ENCODE assay signal across 7 cellular contexts in the genomic region with DNA sequence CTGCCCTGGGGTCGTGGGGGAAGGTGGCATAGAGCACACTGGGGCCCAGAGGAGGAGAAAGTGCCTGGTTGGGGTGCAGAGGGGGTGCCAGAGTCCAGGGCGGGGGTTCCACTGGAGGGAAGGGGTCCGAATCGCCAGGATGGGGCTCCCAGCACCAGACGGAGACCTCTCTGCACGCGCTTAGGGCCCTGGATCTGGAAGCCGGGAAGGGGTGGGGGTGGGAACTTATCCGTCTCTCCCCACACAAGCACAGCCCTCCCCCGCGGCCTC. TPM values are rescaled to one million over a fixed set of nuclear protein-coding genes. Genes with fewer than 3 reads are reported as not detected.
DNase-seq lines count a peak whose midpoint lies in the region; ATAC-seq, FAIRE-seq and TF ChIP-seq lines count a peak whose summit lies in the region.

No MANE protein-coding gene starts in this region.

- ATAC-seq in GM12878 (no peak), HG02885 (IDR thresholded peaks at IDR 0.05; ENCODE audit: poor library complexity, unreplicated experiment) (no peak)

- TF ChIP-seq RAD21 in GM12878 (IDR thresholded peaks at IDR 0.05; ENCODE audit: insufficient read depth, low read depth, low read length) = no peak

- POLR2A ChIA-PET in GM12878 (lab: Charles Lee) = interaction anchor here (1.0 to 2.9 kb wide), 4 partner anchors 9 to 18 kb away, joined by 4 to 22 read pairs (median 5); partner anchors contain the start of gene CIRBP

- FAIRE-seq in GM12878 (lab: Jason Lieb, UNC) = peak; percentile 27
- no peak for FAIRE-seq in keratinocyte (lab: Jason Lieb, UNC)

- CTCF ChIA-PET in GM12878 (lab: Yijun Ruan, JAX) = interaction anchor here (1.3 kb wide), 1 partner anchor 15 kb away, joined by 9 read pairs; no protein-coding TSS in a partner anchor

- SMC1A ChIA-PET in GM12878 (lab: Charles Lee; ENCODE audit: uncharacterized antibody, unreplicated experiment) = no interaction called here

- BruUV-seq in GM12878 (replicated peaks; lab: Mats Ljungman, UMichigan) = no TSS peak

- DNase-seq in EL (peak; percentile 78), LNCaP clone FGC (ENCODE audit: low read depth) (no peak), GM12878 (ENCODE audit: low read depth, low spot score) (no peak), keratinocyte (ENCODE audit: low read depth, low spot score) (no peak), NOMO-1 treated with DMSO at 0.1 percent for 48 hours (lab: John Stamatoyannopoulos, UW; ENCODE audit: unreplicated experiment) (no peak)

- TF ChIP-seq CTCF in LNCaP clone FGC (IDR thresholded peaks at IDR 0.05; ENCODE audit: control insufficient read depth, extremely low read depth, insufficient read depth) = no peak
- TF ChIP-seq CTCF in GM12878 (IDR thresholded peaks at IDR 0.05 in 2 of 3, conservative IDR thresholded peaks at IDR 0.05 in 1 of 3; ENCODE audit: control insufficient read depth in 2 of 3, extremely low read depth in 1 of 3, insufficient read depth in 1 of 3, low read depth in 3 of 3, low read length in 3 of 3) = no peak
- TF ChIP-seq CTCF in keratinocyte (optimal IDR thresholded peaks at IDR 0.05 in 1 of 3, IDR thresholded peaks at IDR 0.05 in 1 of 3, conservative IDR thresholded peaks at IDR 0.05 in 1 of 3; ENCODE audit: extremely low read depth in 1 of 3, insufficient read depth in 2 of 3, low read length in 3 of 3) = no peak

- H3K27me3 ChIP-seq in GM12878 (replicated peaks in 1 of 2; ENCODE audit: control insufficient read depth in 2 of 2, insufficient read depth in 2 of 2, low read length in 1 of 2) = no peaks in the 10 kb centered on the region
- H3K27me3 ChIP-seq in keratinocyte (ENCODE audit: control insufficient read depth, extremely low read depth, insufficient read depth, low read length) = no peaks in the 10 kb centered on the region
- H3K27me3 ChIP-seq in subcutaneous abdominal adipose tissue (ENCODE audit: control insufficient read depth in 5 of 5, insufficient read depth in 4 of 5, low read length in 5 of 5) = no peaks in the 10 kb centered on the region

- H3K4me2 ChIP-seq in GM12878 (ENCODE audit: control insufficient read depth, insufficient read depth) (peak overlapping the region; percentile 53), keratinocyte (ENCODE audit: control insufficient read depth, extremely low read depth, insufficient read depth, low read depth, low read length) (peak overlapping the region; percentile 81)

- H4K20me1 ChIP-seq in GM12878 (ENCODE audit: control insufficient read depth, insufficient read depth) (no peaks in the 10 kb centered on the region), keratinocyte (ENCODE audit: control insufficient read depth, extremely low read depth, insufficient read depth, low read length) (peaks cover 5% of the 10 kb centered on the region)

- H3K9me3 ChIP-seq in GM12878 (replicated peaks; ENCODE audit: control insufficient read depth, insufficient read depth, low read length) (no peaks in the 10 kb centered on the region), keratinocyte (ENCODE audit: control insufficient read depth, low read depth, low read length) (no peaks in the 10 kb centered on the region), subcutaneous abdominal adipose tissue (ENCODE audit: control insufficient read depth in 5 of 5, low read length in 5 of 5) (no peaks in the 10 kb centered on the region)

- H3K9me1 ChIP-seq in keratinocyte (ENCODE audit: control insufficient read depth, extremely low read depth, insufficient read depth, low read length) = no peaks in the 10 kb centered on the region

- peak overlapping the region; percentile 86 for H3K9ac ChIP-seq in GM12878 (ENCODE audit: control insufficient read depth, insufficient read depth, low read length)
- H3K9ac ChIP-seq in keratinocyte (ENCODE audit: control insufficient read depth, extremely low read depth, insufficient read depth, low read length) = peak overlapping the region; percentile 83
- H3K9ac ChIP-seq in subcutaneous abdominal adipose tissue (ENCODE audit: low read length in 5 of 5) = peak overlapping the region; percentile 38 to 89 (median 76)

- no peak overlapping the region for H2AFZ ChIP-seq in GM12878 (ENCODE audit: control insufficient read depth, low read depth, low read length)
- no peak overlapping the region for H2AFZ ChIP-seq in keratinocyte (ENCODE audit: control insufficient read depth, low read length)

- peak overlapping the region; percentile 72 for H3K27ac ChIP-seq in GM12878 (ENCODE audit: control insufficient read depth, insufficient read depth)
- H3K27ac ChIP-seq in keratinocyte (ENCODE audit: control insufficient read depth, insufficient read depth, low read length) = peak overlapping the region; percentile 69
- peak overlapping the region; percentile 97 for H3K27ac ChIP-seq in subcutaneous abdominal adipose tissue (ENCODE audit: low read depth, low read length)

- RAD21 ChIA-PET in GM12878 (lab: Charles Lee; ENCODE audit: unreplicated experiment) = interaction anchor here (2.9 kb wide), 1 partner anchor 15 kb away, joined by 47 read pairs; no protein-coding TSS in a partner anchor

- in situ Hi-C loops in GM12878 (cut with MboI) = no loop called here

- H3K4me1 ChIP-seq in GM12878 (ENCODE audit: control insufficient read depth, insufficient read depth, low read length) (peaks cover 10% of the 10 kb centered on the region), keratinocyte (ENCODE audit: control insufficient read depth, extremely low read depth, insufficient read depth, low read length) (peaks cover 6% of the 10 kb centered on the region), subcutaneous abdominal adipose tissue (ENCODE audit: control insufficient read depth in 5 of 5, insufficient read depth in 5 of 5, low read length in 5 of 5) (peaks cover 2 to 55% (median 48%) of the 10 kb centered on the region in 5 donors)

- WGBS in GM12878 (ENCODE audit: insufficient coverage, insufficient replicate concordance, low lambda C conversion rate, missing lambda C conversion rate) = 1% methylated on average over 10 of the region's 11 CpGs

- H3K36me3 ChIP-seq in GM12878 (ENCODE audit: control insufficient read depth in 2 of 2, insufficient read depth in 2 of 2, low read length in 1 of 2) (peaks cover 14 to 22% of the 10 kb centered on the region in 2 experiments; a peak in 3 of 4 replicates), keratinocyte (ENCODE audit: control insufficient read depth in 2 of 2, extremely low read depth in 1 of 2, insufficient read depth in 2 of 2, low read length in 2 of 2) (peaks cover 18 to 26% of the 10 kb centered on the region in 2 experiments), subcutaneous abdominal adipose tissue (ENCODE audit: control insufficient read depth in 5 of 5, insufficient read depth in 5 of 5, low read length in 5 of 5) (peaks cover 0 to 33% (median 27%) of the 10 kb centered on the region in 5 donors)

- H3K79me2 ChIP-seq in GM12878 (ENCODE audit: control insufficient read depth, insufficient read depth, low read length) = peaks cover 55% of the 10 kb centered on the region
- peaks cover 47% of the 10 kb centered on the region for H3K79me2 ChIP-seq in keratinocyte (ENCODE audit: control insufficient read depth, insufficient read depth, low read length)

- H3K4me3 ChIP-seq in LNCaP clone FGC (ENCODE audit: low read depth, low read length) (peak overlapping the region; percentile 80), GM12878 (peak overlapping the region; percentile 91), keratinocyte (ENCODE audit: control insufficient read depth in 2 of 3, extremely low read depth in 1 of 3, insufficient read depth in 2 of 3, low read depth in 1 of 3, low read length in 3 of 3) (peak overlapping the region; percentile 83 to 87 (median 85)), subcutaneous abdominal adipose tissue (ENCODE audit: low read depth in 1 of 5, low read length in 5 of 5) (peak overlapping the region; percentile 35 to 86 (median 77))

- intact Hi-C loops in GM12878 (cut with micrococcal nuclease; ENCODE audit: unreplicated experiment) = no loop called here

- TF ChIP-seq EP300 in GM12878 (IDR thresholded peaks at IDR 0.05; ENCODE audit: borderline replicate concordance in 1 of 2, control insufficient read depth in 1 of 2, low read depth in 2 of 2, low read length in 2 of 2) = no peak

- TF ChIP-seq POLR2A in GM12878 (IDR thresholded peaks at IDR 0.05; ENCODE audit: low read depth, low read length) = no peak

- dilution Hi-C loops in keratinocyte (cut with MboI; ENCODE audit: extremely low pct_ligation_motif_present, low sequenced_read_pairs) = no loop called here

RNA-seq across cellular contexts. Expression of gene MIDN, which starts 2.8 kb away (rescaled TPM):
- total RNA-seq in GM12878 (2013; cell fraction: nucleolus; rRNA removed) = 69.3 and 73.1 TPM in 2 replicates
- 6.1 and 8.4 TPM in 2 replicates for total RNA-seq in GM12878 (2014; rRNA removed)
- total RNA-seq in GM12878 (2014; rRNA removed; fragmentation: Illumina TruSeq; extraction: Trizol) = 6.5 and 7.0 TPM in 2 replicates
- 51.5 and 52.3 TPM in 2 replicates for total RNA-seq in GM12878 (2021)
- polyA plus RNA-seq in GM12878 (2011; ENCODE audit: low read depth) = 6.0 TPM
- 7.6 and 12.2 TPM in 2 replicates for polyA plus RNA-seq in GM12878 (2011; rRNA removed)
- 24.2 and 29.5 TPM in 2 replicates for polyA plus RNA-seq in GM12878 (2011; cell fraction: cytosol; rRNA removed)
- 102 and 129 TPM in 2 replicates for polyA plus RNA-seq in GM12878 (2011; cell fraction: nucleus; rRNA removed)
- 26.6 and 35.6 TPM in 2 replicates for polyA plus RNA-seq in GM12878 (2012)
- 4.2 and 7.9 TPM in 2 replicates for polyA plus RNA-seq in GM12878 (2014; fragmentation: Illumina TruSeq; extraction: Trizol)
- under 1 TPM; 0.38 to 0.63 TPM for polyA plus RNA-seq in GM12878 (2014; fragmentation: Nextera tagmentation; extraction: Ambion mirVana)
- 30.9 and 33.7 TPM in 2 replicates for polyA plus RNA-seq in GM12878 (2014; rRNA removed)
- polyA plus RNA-seq in GM12878 (2016; fragmentation: Nextera tagmentation; extraction: Ambion mirVana) = 1 to 10 TPM; 2.3 TPM
- polyA minus RNA-seq in GM12878 (2011; rRNA and poly(A)+ RNA removed) = 2.3 and 11.8 TPM in 2 replicates
- polyA minus RNA-seq in GM12878 (2011; cell fraction: cytosol; rRNA and poly(A)+ RNA removed) = 21.7 and 23.8 TPM in 2 replicates
- 29.9 and 46.6 TPM in 2 replicates for polyA minus RNA-seq in GM12878 (2011; cell fraction: nucleus; rRNA and poly(A)+ RNA removed)
- 4.7 to 14.1 TPM (median 6.8 TPM) in 3 replicates for polyA plus RNA-seq in keratinocyte
- 9.3 TPM for polyA plus RNA-seq in keratinocyte (2011; ENCODE audit: low read depth)
- polyA plus RNA-seq in keratinocyte (2011; cell fraction: cytosol; rRNA removed) = 3.8 and 6.9 TPM in 2 replicates
- polyA plus RNA-seq in keratinocyte (2011; cell fraction: nucleus; rRNA removed) = 23.5 and 31.4 TPM in 2 replicates
- polyA plus RNA-seq in keratinocyte (2012; ENCODE audit: low replicate concordance) = 23.0 and 30.3 TPM in 2 replicates
- 5.9 to 26.1 TPM (median 6.6 TPM) in 3 replicates for polyA minus RNA-seq in keratinocyte
- 44.9 TPM for polyA minus RNA-seq in keratinocyte (2011; cell fraction: cytosol; rRNA and poly(A)+ RNA removed)
- 31.4 and 35.8 TPM in 2 replicates for polyA minus RNA-seq in keratinocyte (2011; cell fraction: nucleus; rRNA and poly(A)+ RNA removed)

RNA-seq across cellular contexts. Expression of gene ATP5F1D, which starts 9.6 kb away (rescaled TPM):
- total RNA-seq in GM12878 (2013; cell fraction: nucleolus; rRNA removed) = 14.2 and 16.6 TPM in 2 replicates
- total RNA-seq in GM12878 (2014; rRNA removed) (45.8 and 52.5 TPM in 2 replicates), GM12878 (2014; rRNA removed; fragmentation: Illumina TruSeq; extraction: Trizol) (18.9 and 23.6 TPM in 2 replicates), GM12878 (2021) (304 and 305 TPM in 2 replicates)
- 34.8 TPM for polyA plus RNA-seq in GM12878 (2011; ENCODE audit: low read depth)
- polyA plus RNA-seq in GM12878 (2011; rRNA removed) (18.5 and 46.6 TPM in 2 replicates), GM12878 (2014; fragmentation: Illumina TruSeq; extraction: Trizol) (1.4 and 12.8 TPM in 2 replicates), GM12878 (2014; fragmentation: Nextera tagmentation; extraction: Ambion mirVana) (10 to 100 TPM in 1 of 2 experiments, 1 to 10 TPM in 1; 7.2 to 45.0 TPM), GM12878 (2014; rRNA removed) (179 and 216 TPM in 2 replicates), GM12878 (2016; fragmentation: Nextera tagmentation; extraction: Ambion mirVana) (100 to 1,000 TPM; 355 to 357 TPM), keratinocyte (51.3 to 95.4 TPM (median 80.0 TPM) in 3 replicates)
- 109 and 189 TPM in 2 replicates for polyA plus RNA-seq in GM12878 (2011; cell fraction: cytosol; rRNA removed)
- 95.0 and 142 TPM in 2 replicates for polyA plus RNA-seq in GM12878 (2011; cell fraction: nucleus; rRNA removed)
- polyA plus RNA-seq in GM12878 (2012) = 163 and 185 TPM in 2 replicates
- 38.4 and 79.7 TPM in 2 replicates for polyA minus RNA-seq in GM12878 (2011; rRNA and poly(A)+ RNA removed)
- polyA minus RNA-seq in GM12878 (2011; cell fraction: cytosol; rRNA and poly(A)+ RNA removed) = 73.8 and 96.8 TPM in 2 replicates
- polyA minus RNA-seq in GM12878 (2011; cell fraction: nucleus; rRNA and poly(A)+ RNA removed) = 21.4 and 39.0 TPM in 2 replicates
- polyA plus RNA-seq in keratinocyte (2011; ENCODE audit: low read depth) = 74.6 TPM
- 33.2 and 137 TPM in 2 replicates for polyA plus RNA-seq in keratinocyte (2011; cell fraction: cytosol; rRNA removed)
- 27.1 and 36.2 TPM in 2 replicates for polyA plus RNA-seq in keratinocyte (2011; cell fraction: nucleus; rRNA removed)
- 91.2 and 205 TPM in 2 replicates for polyA plus RNA-seq in keratinocyte (2012; ENCODE audit: low replicate concordance)
- 23.4 to 39.5 TPM (median 25.4 TPM) in 3 replicates for polyA minus RNA-seq in keratinocyte
- 297 TPM for polyA minus RNA-seq in keratinocyte (2011; cell fraction: cytosol; rRNA and poly(A)+ RNA removed)
- 29.9 and 36.3 TPM in 2 replicates for polyA minus RNA-seq in keratinocyte (2011; cell fraction: nucleus; rRNA and poly(A)+ RNA removed)

RNA-seq across cellular contexts. Expression of gene CBARP, which starts 13.4 kb away (rescaled TPM):
- 1.2 and 1.3 TPM in 2 replicates for total RNA-seq in GM12878 (2013; cell fraction: nucleolus; rRNA removed)
- total RNA-seq in GM12878 (2014; rRNA removed) (0.44 and 0.51 TPM in 2 replicates), GM12878 (2014; rRNA removed; fragmentation: Illumina TruSeq; extraction: Trizol) (0.05 and 0.09 TPM in 2 replicates), GM12878 (2021) (0.59 and 0.61 TPM in 2 replicates)
- 0.12 TPM for polyA plus RNA-seq in GM12878 (2011; ENCODE audit: low read depth)
- polyA plus RNA-seq in GM12878 (2011; rRNA removed) (0.03 and 0.04 TPM in 2 replicates), GM12878 (2014; fragmentation: Illumina TruSeq; extraction: Trizol) (0.04 TPM in 1 of 2 replicates, not detected in the other), GM12878 (2014; fragmentation: Nextera tagmentation; extraction: Ambion mirVana) (not detected), GM12878 (2014; rRNA removed) (0.55 and 0.93 TPM in 2 replicates), GM12878 (2016; fragmentation: Nextera tagmentation; extraction: Ambion mirVana) (under 1 TPM in 1 of 2 experiments, not detected in 1; 0.18 TPM), keratinocyte (0.93 to 2.8 TPM (median 1.2 TPM) in 3 replicates)
- polyA plus RNA-seq in GM12878 (2011; cell fraction: cytosol; rRNA removed) = 0.09 and 0.28 TPM in 2 replicates
- polyA plus RNA-seq in GM12878 (2011; cell fraction: nucleus; rRNA removed) = 2.0 and 2.3 TPM in 2 replicates
- polyA plus RNA-seq in GM12878 (2012) = 1.2 and 1.9 TPM in 2 replicates
- polyA minus RNA-seq in GM12878 (2011; rRNA and poly(A)+ RNA removed) = not detected in 2 replicates
- polyA minus RNA-seq in GM12878 (2011; cell fraction: cytosol; rRNA and poly(A)+ RNA removed) = 0.83 TPM in 1 of 2 replicates, not detected in the other
- 0.19 TPM in 1 of 2 replicates, not detected in the other for polyA minus RNA-seq in GM12878 (2011; cell fraction: nucleus; rRNA and poly(A)+ RNA removed)
- polyA plus RNA-seq in keratinocyte (2011; ENCODE audit: low read depth) = 0.51 TPM
- polyA plus RNA-seq in keratinocyte (2011; cell fraction: cytosol; rRNA removed) = 0.55 and 1.9 TPM in 2 replicates
- polyA plus RNA-seq in keratinocyte (2011; cell fraction: nucleus; rRNA removed) = 3.6 and 6.2 TPM in 2 replicates
- 3.5 and 3.6 TPM in 2 replicates for polyA plus RNA-seq in keratinocyte (2012; ENCODE audit: low replicate concordance)
- polyA minus RNA-seq in keratinocyte = 0.30 to 1.2 TPM (median 1.2 TPM) in 3 replicates
- 11.5 TPM for polyA minus RNA-seq in keratinocyte (2011; cell fraction: cytosol; rRNA and poly(A)+ RNA removed)
- polyA minus RNA-seq in keratinocyte (2011; cell fraction: nucleus; rRNA and poly(A)+ RNA removed) = 3.4 and 7.1 TPM in 2 replicates

RNA-seq across cellular contexts. Expression of gene CIRBP, which starts 18.0 kb away (rescaled TPM):
- 275 and 320 TPM in 2 replicates for total RNA-seq in GM12878 (2013; cell fraction: nucleolus; rRNA removed)
- total RNA-seq in GM12878 (2014; rRNA removed) (216 and 225 TPM in 2 replicates), GM12878 (2014; rRNA removed; fragmentation: Illumina TruSeq; extraction: Trizol) (228 and 243 TPM in 2 replicates), GM12878 (2021) (264 and 284 TPM in 2 replicates)
- 115 TPM for polyA plus RNA-seq in GM12878 (2011; ENCODE audit: low read depth)
- polyA plus RNA-seq in GM12878 (2011; rRNA removed) (153 and 253 TPM in 2 replicates), GM12878 (2014; fragmentation: Illumina TruSeq; extraction: Trizol) (152 and 313 TPM in 2 replicates), GM12878 (2014; fragmentation: Nextera tagmentation; extraction: Ambion mirVana) (10 to 100 TPM; 27.6 to 52.4 TPM), GM12878 (2014; rRNA removed) (335 and 370 TPM in 2 replicates), GM12878 (2016; fragmentation: Nextera tagmentation; extraction: Ambion mirVana) (100 to 1,000 TPM; 162 to 166 TPM), keratinocyte (97.5 to 164 TPM (median 113 TPM) in 3 replicates)
- 253 and 279 TPM in 2 replicates for polyA plus RNA-seq in GM12878 (2011; cell fraction: cytosol; rRNA removed)
- polyA plus RNA-seq in GM12878 (2011; cell fraction: nucleus; rRNA removed) = 892 and 1,145 TPM in 2 replicates
- 254 and 374 TPM in 2 replicates for polyA plus RNA-seq in GM12878 (2012)
- 50.8 and 65.0 TPM in 2 replicates for polyA minus RNA-seq in GM12878 (2011; rRNA and poly(A)+ RNA removed)
- 44.4 and 56.1 TPM in 2 replicates for polyA minus RNA-seq in GM12878 (2011; cell fraction: cytosol; rRNA and poly(A)+ RNA removed)
- polyA minus RNA-seq in GM12878 (2011; cell fraction: nucleus; rRNA and poly(A)+ RNA removed) = 81.2 and 108 TPM in 2 replicates
- 140 TPM for polyA plus RNA-seq in keratinocyte (2011; ENCODE audit: low read depth)
- polyA plus RNA-seq in keratinocyte (2011; cell fraction: cytosol; rRNA removed) = 57.4 and 107 TPM in 2 replicates
- 226 and 247 TPM in 2 replicates for polyA plus RNA-seq in keratinocyte (2011; cell fraction: nucleus; rRNA removed)
- 130 and 149 TPM in 2 replicates for polyA plus RNA-seq in keratinocyte (2012; ENCODE audit: low replicate concordance)
- 15.5 to 48.4 TPM (median 20.1 TPM) in 3 replicates for polyA minus RNA-seq in keratinocyte
- polyA minus RNA-seq in keratinocyte (2011; cell fraction: cytosol; rRNA and poly(A)+ RNA removed) = 122 TPM
- polyA minus RNA-seq in keratinocyte (2011; cell fraction: nucleus; rRNA and poly(A)+ RNA removed) = 28.2 and 42.2 TPM in 2 replicates

RNA-seq across cellular contexts. Expression of gene FAM174C, which starts 24.2 kb away (rescaled TPM):
- total RNA-seq in GM12878 (2013; cell fraction: nucleolus; rRNA removed) = 15.3 and 16.8 TPM in 2 replicates
- total RNA-seq in GM12878 (2014; rRNA removed) (52.8 and 57.6 TPM in 2 replicates), GM12878 (2014; rRNA removed; fragmentation: Illumina TruSeq; extraction: Trizol) (15.4 and 18.8 TPM in 2 replicates), GM12878 (2021) (71.8 and 73.0 TPM in 2 replicates)
- 13.7 TPM for polyA plus RNA-seq in GM12878 (2011; ENCODE audit: low read depth)
- polyA plus RNA-seq in GM12878 (2011; rRNA removed) (14.8 and 29.6 TPM in 2 replicates), GM12878 (2014; fragmentation: Illumina TruSeq; extraction: Trizol) (1.1 and 8.1 TPM in 2 replicates), GM12878 (2014; fragmentation: Nextera tagmentation; extraction: Ambion mirVana) (1 to 10 TPM in 1 of 2 experiments, under 1 TPM in 1; 0.89 to 6.9 TPM), GM12878 (2014; rRNA removed) (94.6 and 104 TPM in 2 replicates), GM12878 (2016; fragmentation: Nextera tagmentation; extraction: Ambion mirVana) (10 to 100 TPM; 72.0 to 79.9 TPM), keratinocyte (18.5 to 30.1 TPM (median 27.6 TPM) in 3 replicates)
- polyA plus RNA-seq in GM12878 (2011; cell fraction: cytosol; rRNA removed) = 85.8 and 125 TPM in 2 replicates
- polyA plus RNA-seq in GM12878 (2011; cell fraction: nucleus; rRNA removed) = 64.1 and 89.0 TPM in 2 replicates
- 61.2 and 63.0 TPM in 2 replicates for polyA plus RNA-seq in GM12878 (2012)
- polyA minus RNA-seq in GM12878 (2011; rRNA and poly(A)+ RNA removed) = 10.3 and 34.2 TPM in 2 replicates
- 20.5 and 25.9 TPM in 2 replicates for polyA minus RNA-seq in GM12878 (2011; cell fraction: cytosol; rRNA and poly(A)+ RNA removed)
- 11.1 and 20.1 TPM in 2 replicates for polyA minus RNA-seq in GM12878 (2011; cell fraction: nucleus; rRNA and poly(A)+ RNA removed)
- 16.5 TPM for polyA plus RNA-seq in keratinocyte (2011; ENCODE audit: low read depth)
- 23.5 and 65.8 TPM in 2 replicates for polyA plus RNA-seq in keratinocyte (2011; cell fraction: cytosol; rRNA removed)
- 16.3 and 21.3 TPM in 2 replicates for polyA plus RNA-seq in keratinocyte (2011; cell fraction: nucleus; rRNA removed)
- 45.3 and 60.9 TPM in 2 replicates for polyA plus RNA-seq in keratinocyte (2012; ENCODE audit: low replicate concordance)
- 7.1 to 15.1 TPM (median 8.0 TPM) in 3 replicates for polyA minus RNA-seq in keratinocyte
- 49.3 TPM for polyA minus RNA-seq in keratinocyte (2011; cell fraction: cytosol; rRNA and poly(A)+ RNA removed)
- polyA minus RNA-seq in keratinocyte (2011; cell fraction: nucleus; rRNA and poly(A)+ RNA removed) = 3.1 and 5.0 TPM in 2 replicates
